In the genomic region with DNA sequence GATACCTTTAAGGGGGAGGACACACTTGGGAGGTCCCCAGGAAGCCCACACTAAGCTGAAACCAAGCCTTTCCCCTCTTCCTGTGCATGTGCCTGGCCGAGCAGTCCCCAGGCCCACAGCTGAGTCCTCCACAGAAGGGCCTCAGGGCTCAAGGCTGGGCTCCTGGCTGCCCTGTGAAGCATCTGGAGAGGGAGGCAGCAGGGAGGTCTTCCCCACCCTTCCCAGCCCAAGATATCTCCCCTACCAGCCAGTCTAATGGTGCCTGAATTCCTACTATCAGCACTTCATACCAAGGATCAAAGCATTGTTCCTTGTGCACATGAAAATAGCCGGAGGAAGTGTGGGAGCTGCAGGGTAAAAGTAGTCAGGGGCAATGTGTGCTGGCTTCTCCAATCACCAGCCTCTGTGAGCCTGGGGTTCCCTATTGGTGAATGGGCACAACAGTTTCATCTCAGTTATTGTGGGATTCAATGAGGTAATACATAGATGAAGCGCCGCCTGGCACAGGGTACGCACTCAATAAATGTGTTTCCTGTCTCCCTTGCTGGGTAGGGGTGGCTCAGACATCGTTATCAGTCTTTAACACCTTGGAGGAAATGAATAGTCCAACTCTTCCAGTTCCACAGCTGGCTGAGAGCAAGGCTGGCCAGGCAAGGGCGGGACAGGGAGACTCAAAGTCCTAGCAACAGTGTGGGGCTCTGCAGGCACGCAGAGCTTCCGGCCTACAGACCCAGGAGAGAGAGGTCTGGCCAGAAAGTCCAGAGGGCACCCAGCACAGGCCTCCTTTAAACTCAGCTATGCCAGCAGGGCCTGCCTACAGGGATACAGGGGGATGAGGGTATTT, we compare ENCODE assay signal across 8 cellular contexts. TPM values are rescaled to one million over a fixed set of nuclear protein-coding genes. Genes with fewer than 3 reads are reported as not detected.
A peak's percentile ranks its signal among the peaks of the same experiment; 100 is the strongest.
DNase-seq lines count a peak whose midpoint lies in the region; ATAC-seq and TF ChIP-seq lines count a peak whose summit lies in the region.

No MANE protein-coding gene starts in this region.

- no peak for TF ChIP-seq CTCF in Calu3 (IDR thresholded peaks at IDR 0.05; ENCODE audit: unreplicated experiment)
- no peak for TF ChIP-seq CTCF in OCI-LY3 (IDR thresholded peaks at IDR 0.05; ENCODE audit: low read depth, low read length)
- no peak for TF ChIP-seq CTCF in mucosa of descending colon (IDR thresholded peaks at IDR 0.05)

- H3K9me3 Mint-ChIP-seq in Calu3 (ENCODE audit: low read depth, unreplicated experiment) = no peaks in the 10 kb centered on the region

- CTCF ChIA-PET in Calu3 (lab: Charles Lee) = interaction anchor here (1.0 to 3.8 kb wide), 6 partner anchors 12 to 114 kb away, joined by 3 to 23 read pairs (median 5); no protein-coding TSS in a partner anchor

- peak overlapping the region; percentile 99 for H3K4me2 ChIP-seq in OCI-LY3 (ENCODE audit: low read length)

- peak; percentile 64 for ATAC-seq in mucosa of descending colon
- no peak for ATAC-seq in GM18907 (IDR thresholded peaks at IDR 0.05; ENCODE audit: unreplicated experiment)
- ATAC-seq in GM19023 (IDR thresholded peaks at IDR 0.05; ENCODE audit: unreplicated experiment) = no peak

- no peak overlapping the region for H2AFZ ChIP-seq in OCI-LY3 (ENCODE audit: low read depth, low read length)

- H3K9me3 ChIP-seq in OCI-LY3 (ENCODE audit: insufficient read depth, low read length) = no peaks in the 10 kb centered on the region
- no peaks in the 10 kb centered on the region for H3K9me3 ChIP-seq in mucosa of descending colon

- peaks cover 33% of the 10 kb centered on the region for H3K36me3 Mint-ChIP-seq in Calu3 (ENCODE audit: insufficient read depth, unreplicated experiment)

- H3K4me1 ChIP-seq in OCI-LY3 (ENCODE audit: low read length) (peaks cover 70% of the 10 kb centered on the region), mucosa of descending colon (ENCODE audit: low read depth) (peaks cover 100% of the 10 kb centered on the region)

- intact Hi-C loops in Calu3 (cut with micrococcal nuclease; ENCODE audit: unreplicated experiment) (no loop called here), mucosa of descending colon (cut with DNase I, micrococcal nuclease) (no loop called here)

- H3K27me3 Mint-ChIP-seq in Calu3 (ENCODE audit: unreplicated experiment) = no peaks in the 10 kb centered on the region

- H3K27me3 ChIP-seq in OCI-LY3 (ENCODE audit: low read depth, low read length) = no peaks in the 10 kb centered on the region

- H3K9ac ChIP-seq in OCI-LY3 (ENCODE audit: low read length) = peak overlapping the region; percentile 36

- H3K4me3 ChIP-seq in OCI-LY3 (ENCODE audit: low read length) (peak overlapping the region; percentile 72), mucosa of descending colon (no peak overlapping the region)

- peak; percentile 76 for DNase-seq in Calu3
- DNase-seq in caudate nucleus (lab: John Stamatoyannopoulos, UW) = peak in 3 of 61 donors; percentile 35 to 58 (median 38)
- peak; percentile 80 to 91 (median 88) for DNase-seq in mucosa of descending colon
- DNase-seq in hepatic stellate cell (ENCODE audit: low spot score) = no peak
- DNase-seq in dedifferentiated amniotic fluid mesenchymal stem cell (ENCODE audit: extremely low spot score) = no peak

- H3K4me1 Mint-ChIP-seq in Calu3 (ENCODE audit: low read depth, unreplicated experiment) = peaks cover 77% of the 10 kb centered on the region

- peaks cover 36% of the 10 kb centered on the region for H3K36me3 ChIP-seq in OCI-LY3 (replicated peaks; ENCODE audit: low read depth, low read length)
- no peaks in the 10 kb centered on the region for H3K36me3 ChIP-seq in mucosa of descending colon (ENCODE audit: low read depth)

- H3K4me3 Mint-ChIP-seq in Calu3 (ENCODE audit: low read depth, unreplicated experiment) = peak overlapping the region; percentile 73

- peaks cover 99% of the 10 kb centered on the region for H4K20me1 ChIP-seq in OCI-LY3 (ENCODE audit: insufficient read depth, low read length)

- BruUV-seq in Calu3 (replicated peaks; lab: Mats Ljungman, UMichigan) = no TSS peak

- peak overlapping the region; percentile 91 for H3K27ac Mint-ChIP-seq in Calu3 (ENCODE audit: unreplicated experiment)

- H3K27ac ChIP-seq in OCI-LY3 (ENCODE audit: low read length) (peak overlapping the region; percentile 69), caudate nucleus (ENCODE audit: low read depth, low read length) (peak overlapping the region; percentile 85)

- peaks cover 100% of the 10 kb centered on the region for H3K79me2 ChIP-seq in OCI-LY3 (ENCODE audit: low read length)

RNA-seq across cellular contexts. Expression of a gene that starts 39.1 kb away (rescaled TPM):
- total RNA-seq in Calu3 (2022) (37.2 and 37.9 TPM in 2 replicates), mucosa of descending colon (10 to 100 TPM; 11.7 to 70.7 (median 15.5) TPM)

Comparison
In these comparisons a context has a peak if more than half of its experiments do, and no peak if none do; other contexts are left out.
1. DNase-seq: peak in Calu3 (single experiment) and mucosa of descending colon (3 of 3); none in hepatic stellate cell (single experiment) and dedifferentiated amniotic fluid mesenchymal stem cell (single experiment).